In the genomic region with DNA sequence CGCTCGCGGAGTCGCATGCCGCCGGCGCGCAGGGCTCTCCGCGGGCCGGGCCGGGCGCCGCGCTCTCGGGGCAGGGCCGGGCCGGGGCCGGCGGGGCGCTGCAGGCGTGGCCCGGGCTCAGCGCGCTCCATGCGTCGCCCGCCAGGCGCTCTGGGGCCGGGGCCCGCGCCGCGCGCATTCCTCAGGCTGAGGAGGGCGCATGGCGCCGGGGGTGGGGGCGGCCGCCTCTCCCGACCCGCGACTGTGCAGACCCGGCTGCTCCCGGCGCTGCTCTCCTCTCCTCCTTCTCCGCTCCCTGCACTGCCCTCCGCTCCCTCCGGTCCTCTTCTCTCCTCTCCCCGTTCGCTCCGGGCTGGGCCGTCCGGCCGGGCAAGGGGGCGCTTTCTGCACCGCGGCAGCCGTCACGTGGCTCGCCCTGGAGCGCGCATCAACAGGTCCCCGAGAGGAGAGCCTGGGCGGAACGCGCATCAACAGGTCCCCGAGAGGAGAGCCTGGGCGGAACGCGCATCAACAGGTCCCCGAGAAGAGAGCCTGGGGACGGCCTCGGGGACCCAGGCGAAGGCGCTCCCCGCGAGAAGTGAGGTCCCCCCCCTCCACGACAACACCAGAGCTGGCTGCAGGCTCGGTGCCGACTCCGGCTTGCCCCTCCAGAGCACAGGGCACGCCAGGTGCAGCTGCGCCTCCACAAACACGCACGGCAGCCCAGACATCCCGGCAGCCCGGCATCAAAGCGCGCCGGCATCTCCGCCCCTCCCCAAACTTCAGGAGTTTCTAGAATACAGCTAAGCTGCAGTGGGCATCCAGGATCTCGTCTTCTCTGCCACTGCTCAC, we compare ENCODE assay signal across 1 cellular context.
TF ChIP-seq lines count a peak whose summit lies in the region.

No MANE protein-coding gene starts in this region.

TF ChIP-seq in HepG2, 621 proteins besides CTCF, POLR2A, EP300 and RAD21 (continued from another document):
- TF ChIP-seq TFDP1 (CRISPR knock-in tag; IDR thresholded peaks at IDR 0.05; ENCODE audit: borderline replicate concordance) = peak; percentile 11; the same call in 1 of the 2 replicates
- no peak for TF ChIP-seq ZBTB20 (CRISPR knock-in tag; IDR thresholded peaks at IDR 0.05; ENCODE audit: borderline replicate concordance, low read depth)
- TF ChIP-seq, protein P1, sequence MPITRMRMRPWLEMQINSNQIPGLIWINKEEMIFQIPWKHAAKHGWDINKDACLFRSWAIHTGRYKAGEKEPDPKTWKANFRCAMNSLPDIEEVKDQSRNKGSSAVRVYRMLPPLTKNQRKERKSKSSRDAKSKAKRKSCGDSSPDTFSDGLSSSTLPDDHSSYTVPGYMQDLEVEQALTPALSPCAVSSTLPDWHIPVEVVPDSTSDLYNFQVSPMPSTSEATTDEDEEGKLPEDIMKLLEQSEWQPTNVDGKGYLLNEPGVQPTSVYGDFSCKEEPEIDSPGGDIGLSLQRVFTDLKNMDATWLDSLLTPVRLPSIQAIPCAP (CRISPR knock-in tag; IDR thresholded peaks at IDR 0.05; ENCODE audit: low read depth) = no peak
- no peak for TF ChIP-seq ZNF510 (CRISPR knock-in tag; IDR thresholded peaks at IDR 0.05; ENCODE audit: low read depth)
- no peak for TF ChIP-seq ZNF556 (CRISPR knock-in tag; IDR thresholded peaks at IDR 0.05; ENCODE audit: borderline replicate concordance)
- TF ChIP-seq ZNF7 (CRISPR knock-in tag; IDR thresholded peaks at IDR 0.05) = no peak
- peak; percentile 74; the same call in 1 of the 2 replicates for TF ChIP-seq ARNTL (CRISPR knock-in tag; IDR thresholded peaks at IDR 0.05)
- TF ChIP-seq MBNL3 (CRISPR knock-in tag; conservative IDR thresholded peaks at IDR 0.05) = no peak
- TF ChIP-seq SAP130 (CRISPR knock-in tag; IDR thresholded peaks at IDR 0.05; ENCODE audit: low read depth) = peak; percentile 63
- TF ChIP-seq KDM3A (CRISPR knock-in tag; IDR thresholded peaks at IDR 0.05; ENCODE audit: low read depth) = no peak
- TF ChIP-seq TRIM22 (IDR thresholded peaks at IDR 0.05) = no peak
- TF ChIP-seq, protein P2, sequence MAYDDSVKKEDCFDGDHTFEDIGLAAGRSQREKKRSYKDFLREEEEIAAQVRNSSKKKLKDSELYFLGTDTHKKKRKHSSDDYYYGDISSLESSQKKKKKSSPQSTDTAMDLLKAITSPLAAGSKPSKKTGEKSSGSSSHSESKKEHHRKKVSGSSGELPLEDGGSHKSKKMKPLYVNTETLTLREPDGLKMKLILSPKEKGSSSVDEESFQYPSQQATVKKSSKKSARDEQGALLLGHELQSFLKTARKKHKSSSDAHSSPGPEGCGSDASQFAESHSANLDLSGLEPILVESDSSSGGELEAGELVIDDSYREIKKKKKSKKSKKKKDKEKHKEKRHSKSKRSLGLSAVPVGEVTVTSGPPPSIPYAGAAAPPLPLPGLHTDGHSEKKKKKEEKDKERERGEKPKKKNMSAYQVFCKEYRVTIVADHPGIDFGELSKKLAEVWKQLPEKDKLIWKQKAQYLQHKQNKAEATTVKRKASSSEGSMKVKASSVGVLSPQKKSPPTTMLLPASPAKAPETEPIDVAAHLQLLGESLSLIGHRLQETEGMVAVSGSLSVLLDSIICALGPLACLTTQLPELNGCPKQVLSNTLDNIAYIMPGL (CRISPR knock-in tag; IDR thresholded peaks at IDR 0.05; ENCODE audit: borderline replicate concordance in 1 of 2, low read depth in 1 of 2) = peak in 1 of 2 experiments; percentile 65; a peak in 1 of 4 replicates
- TF ChIP-seq ZNF781 (CRISPR knock-in tag; IDR thresholded peaks at IDR 0.05; ENCODE audit: borderline replicate concordance, not compliant biosample characterization) = no peak
- no peak for TF ChIP-seq ZNF616 (CRISPR knock-in tag; IDR thresholded peaks at IDR 0.05; ENCODE audit: low read depth)
- TF ChIP-seq ZNF367 (CRISPR knock-in tag; IDR thresholded peaks at IDR 0.05; ENCODE audit: borderline replicate concordance) = no peak
- TF ChIP-seq, protein P3, sequence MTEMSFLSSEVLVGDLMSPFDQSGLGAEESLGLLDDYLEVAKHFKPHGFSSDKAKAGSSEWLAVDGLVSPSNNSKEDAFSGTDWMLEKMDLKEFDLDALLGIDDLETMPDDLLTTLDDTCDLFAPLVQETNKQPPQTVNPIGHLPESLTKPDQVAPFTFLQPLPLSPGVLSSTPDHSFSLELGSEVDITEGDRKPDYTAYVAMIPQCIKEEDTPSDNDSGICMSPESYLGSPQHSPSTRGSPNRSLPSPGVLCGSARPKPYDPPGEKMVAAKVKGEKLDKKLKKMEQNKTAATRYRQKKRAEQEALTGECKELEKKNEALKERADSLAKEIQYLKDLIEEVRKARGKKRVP (CRISPR knock-in tag; IDR thresholded peaks at IDR 0.05) = no peak
- TF ChIP-seq RNF2 (conservative IDR thresholded peaks at IDR 0.05; ENCODE audit: low read depth) = no peak
- TF ChIP-seq HINFP (CRISPR knock-in tag; IDR thresholded peaks at IDR 0.05; ENCODE audit: low read depth) = 0 out of 2 replicates have a peak, but pooled peaks have one; percentile 52
- no peak for TF ChIP-seq ZNF256 (CRISPR knock-in tag; conservative IDR thresholded peaks at IDR 0.05)
- TF ChIP-seq FUBP1 (CRISPR knock-in tag; IDR thresholded peaks at IDR 0.05; ENCODE audit: borderline replicate concordance) = no peak
- no peak for TF ChIP-seq ZNF12 (CRISPR knock-in tag; IDR thresholded peaks at IDR 0.05)
- 0 out of 2 replicates have a peak, but pooled peaks have one; percentile 37 for TF ChIP-seq REXO4 (CRISPR knock-in tag; IDR thresholded peaks at IDR 0.05; ENCODE audit: borderline replicate concordance)
- TF ChIP-seq ZNF205 (CRISPR knock-in tag; IDR thresholded peaks at IDR 0.05) = no peak
- no peak for TF ChIP-seq ZSCAN25 (CRISPR knock-in tag; IDR thresholded peaks at IDR 0.05)
- no peak for TF ChIP-seq ZBTB7A (CRISPR knock-in tag; IDR thresholded peaks at IDR 0.05)
- TF ChIP-seq FOSL1 (CRISPR knock-in tag; IDR thresholded peaks at IDR 0.05; ENCODE audit: borderline replicate concordance) = no peak
- TF ChIP-seq THAP7 (CRISPR knock-in tag; IDR thresholded peaks at IDR 0.05) = no peak
- no peak for TF ChIP-seq NFATC3 (CRISPR knock-in tag; IDR thresholded peaks at IDR 0.05)
- TF ChIP-seq ADNP (CRISPR knock-in tag; IDR thresholded peaks at IDR 0.05) = no peak
- TF ChIP-seq SRSF9 (IDR thresholded peaks at IDR 0.05; ENCODE audit: borderline replicate concordance, insufficient read depth, low read depth, low read length, poor library complexity, severe bottlenecking) = no peak
- no peak for TF ChIP-seq MAF1 (CRISPR knock-in tag; IDR thresholded peaks at IDR 0.05; ENCODE audit: borderline replicate concordance)
- no peak for TF ChIP-seq BORCS8-MEF2B (CRISPR knock-in tag; IDR thresholded peaks at IDR 0.05)
- TF ChIP-seq ZBTB26 (CRISPR knock-in tag; IDR thresholded peaks at IDR 0.05; ENCODE audit: borderline replicate concordance) = no peak
- TF ChIP-seq ZSCAN21 (CRISPR knock-in tag; IDR thresholded peaks at IDR 0.05; ENCODE audit: borderline replicate concordance) = no peak
- TF ChIP-seq TAF15 (IDR thresholded peaks at IDR 0.05; ENCODE audit: low read depth, low read length, poor library complexity, severe bottlenecking) = no peak
- TF ChIP-seq TBX2 (CRISPR knock-in tag; IDR thresholded peaks at IDR 0.05; ENCODE audit: borderline replicate concordance) = 0 out of 2 replicates have a peak, but pooled peaks have one; percentile 16
- peak; percentile 40; the same call in 1 of the 2 replicates for TF ChIP-seq KLF6 (CRISPR knock-in tag; IDR thresholded peaks at IDR 0.05)
- TF ChIP-seq IRF2 (CRISPR knock-in tag; IDR thresholded peaks at IDR 0.05) = no peak
- TF ChIP-seq, protein P4, sequence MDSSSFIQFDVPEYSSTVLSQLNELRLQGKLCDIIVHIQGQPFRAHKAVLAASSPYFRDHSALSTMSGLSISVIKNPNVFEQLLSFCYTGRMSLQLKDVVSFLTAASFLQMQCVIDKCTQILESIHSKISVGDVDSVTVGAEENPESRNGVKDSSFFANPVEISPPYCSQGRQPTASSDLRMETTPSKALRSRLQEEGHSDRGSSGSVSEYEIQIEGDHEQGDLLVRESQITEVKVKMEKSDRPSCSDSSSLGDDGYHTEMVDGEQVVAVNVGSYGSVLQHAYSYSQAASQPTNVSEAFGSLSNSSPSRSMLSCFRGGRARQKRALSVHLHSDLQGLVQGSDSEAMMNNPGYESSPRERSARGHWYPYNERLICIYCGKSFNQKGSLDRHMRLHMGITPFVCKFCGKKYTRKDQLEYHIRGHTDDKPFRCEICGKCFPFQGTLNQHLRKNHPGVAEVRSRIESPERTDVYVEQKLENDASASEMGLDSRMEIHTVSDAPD (CRISPR knock-in tag; IDR thresholded peaks at IDR 0.05) = no peak
- TF ChIP-seq MIER3 (CRISPR knock-in tag; IDR thresholded peaks at IDR 0.05; ENCODE audit: borderline replicate concordance) = no peak
- no peak for TF ChIP-seq PAX8 (CRISPR knock-in tag; IDR thresholded peaks at IDR 0.05; ENCODE audit: borderline replicate concordance)
- no peak for TF ChIP-seq ZNF496 (CRISPR knock-in tag; IDR thresholded peaks at IDR 0.05; ENCODE audit: insufficient replicate concordance)
- TF ChIP-seq SMAD9 (CRISPR knock-in tag; IDR thresholded peaks at IDR 0.05) = no peak
- no peak for TF ChIP-seq GZF1 (CRISPR knock-in tag; IDR thresholded peaks at IDR 0.05)
- TF ChIP-seq SMC3 (IDR thresholded peaks at IDR 0.05; ENCODE audit: low read length) = no peak
